In the genomic region with DNA sequence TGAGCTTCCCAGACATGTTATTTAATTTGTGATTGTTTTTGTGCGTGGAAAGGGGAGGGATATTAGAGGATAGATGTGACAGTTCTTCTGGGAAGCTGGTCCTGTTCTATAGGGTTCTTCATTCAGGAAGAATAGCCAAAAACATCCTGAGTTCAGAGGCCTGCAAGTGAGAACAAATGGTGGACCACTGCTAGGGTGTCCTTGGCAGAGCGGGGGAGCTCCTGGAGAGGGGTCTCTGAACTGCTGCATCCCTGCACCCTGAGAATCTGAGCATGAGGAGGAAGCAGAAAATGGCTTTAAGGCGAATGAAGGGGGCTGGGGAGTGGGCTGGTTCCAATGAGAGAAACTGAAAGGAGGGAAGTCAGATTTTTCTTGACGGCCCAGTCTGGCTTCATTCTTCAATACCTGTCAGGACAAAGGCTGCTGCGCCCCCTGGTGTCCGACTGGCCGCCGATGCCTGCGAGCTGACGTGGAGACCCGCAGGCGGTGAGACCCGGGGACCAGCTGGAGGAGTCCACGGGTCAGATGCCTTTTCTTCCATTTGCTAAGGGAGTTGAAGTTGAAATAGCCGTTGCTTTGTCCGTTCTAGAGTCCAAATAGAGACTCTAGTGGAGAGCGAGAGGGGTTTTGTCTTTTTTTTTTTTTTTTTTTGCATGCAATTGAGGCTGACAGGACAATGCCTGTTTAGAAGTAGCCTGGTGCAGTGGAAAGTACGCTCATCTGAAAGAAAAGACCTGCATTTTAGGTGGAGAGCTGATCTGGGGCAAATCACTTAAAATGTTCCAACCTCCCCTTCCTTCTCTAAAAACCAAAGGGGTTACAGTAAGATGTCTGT, we compare ENCODE assay signal across 7 cellular contexts. TPM values are rescaled to one million over a fixed set of nuclear protein-coding genes. Genes with fewer than 3 reads are reported as not detected.
DNase-seq lines count a peak whose midpoint lies in the region; ATAC-seq and TF ChIP-seq lines count a peak whose summit lies in the region.

No MANE protein-coding gene starts in this region.

- TF ChIP-seq POLR2A in gastrocnemius medialis (IDR thresholded peaks at IDR 0.05) = no peak

- H3K27ac Mint-ChIP-seq in T-helper 17 cell = no peak overlapping the region

- H3K4me3 ChIP-seq in right cardiac atrium (ENCODE audit: low read length) = no peak overlapping the region
- peak overlapping the region; percentile 15 to 40 (median 36) for H3K4me3 ChIP-seq in gastrocnemius medialis

- H3K27me3 Mint-ChIP-seq in T-helper 17 cell = peaks cover 85% of the 10 kb centered on the region

- no peaks in the 10 kb centered on the region for H3K36me3 Mint-ChIP-seq in T-helper 17 cell (ENCODE audit: low read depth)

- H3K27ac ChIP-seq in angular gyrus (ENCODE audit: low read depth, low read length) (peak overlapping the region; percentile 76), right cardiac atrium (ENCODE audit: low read length) (peak overlapping the region; percentile 58), gastrocnemius medialis (peak overlapping the region; percentile 84 to 90 (median 87))

- peak overlapping the region; percentile 21 for H3K4me3 Mint-ChIP-seq in T-helper 17 cell

- peak; percentile 89 for ATAC-seq in GM18498 (IDR thresholded peaks at IDR 0.05; ENCODE audit: unreplicated experiment)
- peak; percentile 94 for ATAC-seq in HG02642 (IDR thresholded peaks at IDR 0.05; ENCODE audit: poor library complexity, unreplicated experiment)
- peak; percentile 64 for ATAC-seq in T-helper 17 cell
- ATAC-seq in right cardiac atrium = peak; percentile 74 to 80
- ATAC-seq in gastrocnemius medialis = peak; percentile 66 to 69

- H3K27me3 ChIP-seq in right cardiac atrium (ENCODE audit: control insufficient read depth, insufficient read depth) = no peaks in the 10 kb centered on the region
- H3K27me3 ChIP-seq in gastrocnemius medialis = no peaks in the 10 kb centered on the region

- H3K4me1 Mint-ChIP-seq in T-helper 17 cell = peaks cover 15% of the 10 kb centered on the region

- WGBS in right cardiac atrium = 13% methylated on average over 18 of the region's 18 CpGs

- no peaks in the 10 kb centered on the region for H3K9me3 ChIP-seq in T-helper 17 cell (ENCODE audit: control insufficient read depth, low read length, poor library complexity, severe bottlenecking)
- no peaks in the 10 kb centered on the region for H3K9me3 ChIP-seq in right cardiac atrium (ENCODE audit: control insufficient read depth, low read length)
- H3K9me3 ChIP-seq in gastrocnemius medialis = no peaks in the 10 kb centered on the region

- no peaks in the 10 kb centered on the region for H3K36me3 ChIP-seq in gastrocnemius medialis

- peaks cover 9% of the 10 kb centered on the region for H3K4me1 ChIP-seq in right cardiac atrium (ENCODE audit: control insufficient read depth, insufficient read depth, low read length)
- peaks cover 19 to 24% of the 10 kb centered on the region in 2 donors for H3K4me1 ChIP-seq in gastrocnemius medialis

- intact Hi-C loops in right cardiac atrium (cut with DNase I) = loop anchor here (5.0 to 10.0 kb wide), 6 partner anchors 36 to 929 kb away; no protein-coding TSS in a partner anchor
- intact Hi-C loops in gastrocnemius medialis (cut with DNase I; ENCODE audit: low total_unique reads) = loop anchor here (1.0 to 5.0 kb wide), 7 partner anchors 27 to 1001 kb away; no protein-coding TSS in a partner anchor

- TF ChIP-seq CTCF in gastrocnemius medialis (IDR thresholded peaks at IDR 0.05 in 4 of 5, conservative IDR thresholded peaks at IDR 0.05 in 1 of 5) = peak; percentile 87 to 95 (median 92)

- in situ Hi-C loops in gastrocnemius medialis (cut with MboI; ENCODE audit: low sequenced_read_pairs in 4 of 4) = loop anchor here (5.0 to 10.0 kb wide), 3 partner anchors 921 to 999 kb away; no protein-coding TSS in a partner anchor

- DNase-seq in NCI-H1417 treated with DMSO at 0.1 percent for 48 hours (lab: John Stamatoyannopoulos, UW) (peak; percentile 24), T-helper 17 cell (peak; percentile 35 to 75 (median 57)), right cardiac atrium (peak; percentile 93 to 99 (median 98)), gastrocnemius medialis (peak; percentile 86 to 89)

RNA-seq across cellular contexts. Expression of a gene that starts 39.5 kb away (rescaled TPM):
- total RNA-seq in T-helper 17 cell = under 1 TPM; 0.12 to 0.76 TPM
- 100 to 1,000 TPM; 125 to 143 (median 134) TPM for total RNA-seq in right cardiac atrium
- polyA plus RNA-seq in right cardiac atrium = 22.5 TPM
- total RNA-seq in gastrocnemius medialis = 10 to 100 TPM; 24.0 to 40.9 (median 30.6) TPM

Comparison
In these comparisons a context has a peak if more than half of its experiments do, and no peak if none do; other contexts are left out.
1. DNase-seq: peak in every context shown above with its lines; median percentile 98 in right cardiac atrium; 88 in gastrocnemius medialis; 57 in T-helper 17 cell; 24 in NCI-H1417 treated with DMSO at 0.1 percent for 48 hours.
2. RNA of a gene that starts 39.5 kb away (total RNA-seq): 125 to 143 TPM in right cardiac atrium and 24.0 to 40.9 TPM in gastrocnemius medialis; 0.12 to 0.76 TPM in T-helper 17 cell; every median in the first group is over 10 times any median in the second.
3. Peak in every context shown above with its lines, with median percentiles within 50 percentile points of each other: ATAC-seq and H3K27ac ChIP-seq.